ENCODE assay signal across 14 cellular contexts in genomic region chr11:36060926-36061325, GRCh38.
"Had no signal": no experiment of that assay in that cellular context is flagged by ENCODE, and none has a peak within 500 bp of the region (broad histone marks: within the 10 kb centered on the region; RNA-seq: fewer than 3 reads in every experiment).

No MANE protein-coding gene starts in this region.

- H3K4me3 ChIP-seq: body of pancreas, coronary artery, esophagus muscularis mucosa, lung, ovary, thyroid gland had no signal

- H3K36me3 ChIP-seq: esophagus muscularis mucosa, ovary, thyroid gland had no signal

- DNase-seq: activated CD4-positive, alpha-beta T cell treated with anti-CD3 and anti-CD28 coated beads, Interleukin-2, amount 10 ng/mL, durations not matched to agents 7 days and 5 days; activated CD8-positive, alpha-beta memory T cell treated with anti-CD3 and anti-CD28 coated beads, Interleukin-2, amount 50 U/mL, for 48 hours; activated naive CD8-positive, alpha-beta T cell treated with anti-CD3 and anti-CD28 coated beads for 36 hours; amygdala; foreskin fibroblast; midbrain; ovary; stimulated activated CD4-positive, alpha-beta T cell treated with anti-CD3 and anti-CD28 coated beads, Interleukin-12 subunit alpha, Interleukin-12 subunit beta, amount 100 ng/mL, for 4 hours; stimulated activated CD4-positive, alpha-beta T cell treated with anti-CD3 and anti-CD28 coated beads, Interleukin-2, amount 100 ng/mL, for 24 hours; thyroid gland had no signal

- H3K9me3 ChIP-seq: ovary, thyroid gland had no signal

- H3K27me3 ChIP-seq: body of pancreas, esophagus muscularis mucosa, ovary, thyroid gland had no signal

- H3K4me1 ChIP-seq: body of pancreas, thyroid gland had no signal

- H3K27ac ChIP-seq: body of pancreas, coronary artery, esophagus muscularis mucosa, ovary, thyroid gland had no signal

- ATAC-seq: body of pancreas had no signal
